ENCODE assay signal across 10 cellular contexts in the genomic region with DNA sequence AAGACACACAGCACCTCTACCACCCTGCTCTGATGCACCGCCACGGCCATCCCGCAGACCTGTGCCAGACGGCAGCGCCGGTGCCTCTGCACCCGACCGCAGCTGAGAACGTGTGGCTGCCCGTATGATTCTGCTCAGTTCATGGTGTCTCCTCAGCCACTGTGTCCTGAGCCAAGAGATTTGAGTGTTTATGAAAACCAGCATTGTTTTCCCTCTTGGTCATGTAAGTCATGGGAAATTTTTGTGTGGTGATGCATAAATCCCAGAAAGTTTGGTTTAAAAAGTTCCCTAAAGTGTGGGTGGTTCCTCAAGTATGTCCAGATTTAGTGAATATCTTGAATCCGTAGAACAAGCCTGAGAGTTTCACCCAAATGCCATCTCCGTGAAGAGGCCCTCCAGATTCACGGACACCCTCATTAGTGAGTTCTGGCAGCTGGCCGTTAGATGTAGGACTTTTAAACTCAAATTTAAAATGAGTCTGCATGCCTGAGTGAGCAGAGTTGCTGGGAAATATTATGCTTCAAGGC. TPM values are rescaled to one million over a fixed set of nuclear protein-coding genes. Genes with fewer than 3 reads are reported as not detected.
A peak's percentile ranks its signal among the peaks of the same experiment; 100 is the strongest.
DNase-seq lines count a peak whose midpoint lies in the region; ATAC-seq, FAIRE-seq and TF ChIP-seq lines count a peak whose summit lies in the region.
"Had no signal": no experiment of that assay in that cellular context is flagged by ENCODE, and none has a peak within 500 bp of the region (broad histone marks: within the 10 kb centered on the region; RNA-seq: fewer than 3 reads in every experiment).

No MANE protein-coding gene starts in this region.

- 24 to 33% methylated on average over 14 of the region's 14 CpGs for WGBS in tibial nerve, 2 donors

- no peak for ATAC-seq in activated CD4-positive, CD25-positive, alpha-beta regulatory T cell treated with anti-CD3 and anti-CD28 coated beads, Interleukin-2, amount 50 U/mL, for 24 hours
- ATAC-seq in HG02678 (IDR thresholded peaks at IDR 0.05; ENCODE audit: unreplicated experiment): no peak
- ATAC-seq: GM12878, T-cell had no signal

- no peak overlapping the region for H3K4me3 Mint-ChIP-seq in mesothelial cell of epicardium
- H3K4me3 Mint-ChIP-seq: T-cell had no signal

- peak; percentile 60 to 72 for TF ChIP-seq POLR2A in tibial nerve (IDR thresholded peaks at IDR 0.05)
- no peak for TF ChIP-seq POLR2A in GM12891 (IDR thresholded peaks at IDR 0.05; ENCODE audit: low read depth, low read length)

- no peaks in the 10 kb centered on the region for H3K36me3 Mint-ChIP-seq in mesothelial cell of epicardium
- H3K36me3 Mint-ChIP-seq: T-cell had no signal

- H3K4me1 Mint-ChIP-seq in mesothelial cell of epicardium: peaks cover 6% of the 10 kb centered on the region
- H3K4me1 Mint-ChIP-seq: T-cell had no signal

- H3K9me3 ChIP-seq in MG63 (no peaks in the 10 kb centered on the region), tibial nerve (no peaks in the 10 kb centered on the region)

- no peaks in the 10 kb centered on the region for H3K36me3 ChIP-seq in MG63
- no peaks in the 10 kb centered on the region for H3K36me3 ChIP-seq in tibial nerve

- peak overlapping the region; percentile 57 to 95 (median 82) for H3K27ac ChIP-seq in tibial nerve

- no peaks in the 10 kb centered on the region for H3K27me3 Mint-ChIP-seq in mesothelial cell of epicardium (ENCODE audit: low read depth)

- DNase-seq in MG63 (peak; percentile 87), epithelial cell of proximal tubule (ENCODE audit: low read depth) (peak; percentile 87), mesothelial cell of epicardium (ENCODE audit: low spot score in 2 of 2, unreplicated experiment in 2 of 2) (no peak), tibial nerve (ENCODE audit: low spot score in 2 of 2) (peak; percentile 47 to 50), activated T-cell treated with anti-CD3 and anti-CD28 coated beads for 4 hours (no peak), GM12891 (ENCODE audit: insufficient read length, low spot score) (no peak)
- DNase-seq: T-cell had no signal

- peak; percentile 70 to 98 for TF ChIP-seq EP300 in tibial nerve (IDR thresholded peaks at IDR 0.05)

- H3K27me3 ChIP-seq in MG63 (no peaks in the 10 kb centered on the region), tibial nerve (no peaks in the 10 kb centered on the region)

- H3K9me3 Mint-ChIP-seq in mesothelial cell of epicardium: no peaks in the 10 kb centered on the region
- H3K9me3 Mint-ChIP-seq: T-cell had no signal

- no peak for FAIRE-seq in GM12891 (lab: Jason Lieb, UNC)
- FAIRE-seq: GM12878 had no signal

- peak overlapping the region; percentile 79 for H3K27ac Mint-ChIP-seq in mesothelial cell of epicardium
- H3K27ac Mint-ChIP-seq: T-cell had no signal

- H3K4me3 ChIP-seq in MG63 (no peak overlapping the region), epithelial cell of proximal tubule (ENCODE audit: low read depth, low read length) (peak overlapping the region; percentile 1), tibial nerve (peak overlapping the region; percentile 19 to 48 (median 20))
- H3K4me3 ChIP-seq: GM12878 had no signal

- peaks cover 0 to 81% (median 40%) of the 10 kb centered on the region in 4 donors for H3K4me1 ChIP-seq in tibial nerve

- no peak for TF ChIP-seq CTCF in epithelial cell of proximal tubule (conservative IDR thresholded peaks at IDR 0.05; ENCODE audit: low read depth, low read length)
- TF ChIP-seq CTCF in mesothelial cell of epicardium (IDR thresholded peaks at IDR 0.05; ENCODE audit: unreplicated experiment): no peak
- no peak for TF ChIP-seq CTCF in tibial nerve (IDR thresholded peaks at IDR 0.05)

TF ChIP-seq in GM12891, 5 proteins besides CTCF, POLR2A, EP300 and RAD21:
- TF ChIP-seq TAF1 (IDR thresholded peaks at IDR 0.05; ENCODE audit: low read depth, low read length) (no peak), SPI1 (IDR thresholded peaks at IDR 0.05; ENCODE audit: low read depth, low read length) (no peak), POU2F2 (IDR thresholded peaks at IDR 0.05; ENCODE audit: low read depth, low read length) (no peak), POLR2AphosphoS5 (IDR thresholded peaks at IDR 0.05; ENCODE audit: low read depth, low read length) (no peak), PAX5 (IDR thresholded peaks at IDR 0.05; ENCODE audit: insufficient read depth, low read length, severe bottlenecking) (no peak)

RNA-seq across cellular contexts. Expression of a gene that starts 57.6 kb away (rescaled TPM):
- 2.9 TPM in 1 of 2 replicates, not detected in the other for total RNA-seq in MG63 (2014; rRNA removed; shearing (Covaris generic); ENCODE audit: low replicate concordance)
- total RNA-seq in epithelial cell of proximal tubule: 0.29 and 6.7 TPM in 2 replicates
- total RNA-seq in mesothelial cell of epicardium: 34.1 to 39.7 TPM (median 34.8 TPM) in 3 replicates
- 10 to 100 TPM in 3 of 4 donors, 1 to 10 TPM in 1; 2.1 to 18.9 (median 12.4) TPM for total RNA-seq in tibial nerve
- polyA plus RNA-seq in GM12891 (2012; ENCODE audit: low read depth, missing spikeins): not detected

Comparison
In these comparisons a context has a peak if more than half of its experiments do, and no peak if none do; other contexts are left out.
1. DNase-seq: peak in MG63 (single experiment), epithelial cell of proximal tubule (single experiment) and tibial nerve (2 of 2); none in mesothelial cell of epicardium (0 of 2), activated T-cell treated with anti-CD3 and anti-CD28 coated beads for 4 hours (single experiment) and GM12891 (single experiment).